Comparison of ENCODE assay signal across 1 cellular context in genomic region chr22:31079095-31079642, GRCh38.
TF ChIP-seq lines count a peak whose summit lies in the region.

No MANE protein-coding gene starts in this region.

TF ChIP-seq in HepG2, 621 proteins besides CTCF, POLR2A, EP300 and RAD21 (continued from another document and continues in another):
- TF ChIP-seq AHDC1 (CRISPR knock-in tag; IDR thresholded peaks at IDR 0.05; ENCODE audit: borderline replicate concordance) (no peak), IKZF5 (CRISPR knock-in tag; IDR thresholded peaks at IDR 0.05) (0 out of 2 replicates have a peak, but pooled peaks have one; percentile 65), ZNF577 (CRISPR knock-in tag; IDR thresholded peaks at IDR 0.05; ENCODE audit: borderline replicate concordance, low read depth) (no peak), ZNF460 (CRISPR knock-in tag; IDR thresholded peaks at IDR 0.05; ENCODE audit: borderline replicate concordance) (no peak), GABPB1 (CRISPR knock-in tag; IDR thresholded peaks at IDR 0.05) (no peak), MBNL3 (CRISPR knock-in tag; conservative IDR thresholded peaks at IDR 0.05) (no peak), ZMYM2 (CRISPR knock-in tag; IDR thresholded peaks at IDR 0.05) (peak; percentile 31; the same call in 1 of the 2 replicates), MAFK (conservative IDR thresholded peaks at IDR 0.05 in 1 of 2, IDR thresholded peaks at IDR 0.05 in 1 of 2; ENCODE audit: low read length in 2 of 2) (no peak), TFAP4 (IDR thresholded peaks at IDR 0.05; ENCODE audit: borderline replicate concordance, low read depth) (peak; percentile 90; the same call in 1 of the 2 replicates), SETDB1 (CRISPR knock-in tag; IDR thresholded peaks at IDR 0.05; ENCODE audit: borderline replicate concordance) (no peak), SMAD1 (CRISPR knock-in tag; IDR thresholded peaks at IDR 0.05; ENCODE audit: borderline replicate concordance, low read depth) (peak; percentile 81; the same call in 1 of the 2 replicates), FIP1L1 (IDR thresholded peaks at IDR 0.05; ENCODE audit: borderline replicate concordance, insufficient read depth, low read depth, low read length) (no peak), GPN1 (CRISPR knock-in tag; IDR thresholded peaks at IDR 0.05; ENCODE audit: borderline replicate concordance) (no peak), PREB (CRISPR knock-in tag; IDR thresholded peaks at IDR 0.05) (no peak), ZNF281 (CRISPR knock-in tag; IDR thresholded peaks at IDR 0.05; ENCODE audit: borderline replicate concordance) (peak; percentile 77; the same call in 1 of the 2 replicates), ZNF891 (CRISPR knock-in tag; IDR thresholded peaks at IDR 0.05) (no peak), MLX (CRISPR knock-in tag; IDR thresholded peaks at IDR 0.05) (no peak; the same call in 1 of the 2 replicates), RFX5 (IDR thresholded peaks at IDR 0.05; ENCODE audit: low read depth, low read length) (no peak), SOX5 (CRISPR knock-in tag; IDR thresholded peaks at IDR 0.05; ENCODE audit: borderline replicate concordance) (peak; percentile 73), MXI1 (IDR thresholded peaks at IDR 0.05; ENCODE audit: borderline replicate concordance, low read depth, low read length) (peak; percentile 20; the same call in 1 of the 3 replicates), ATF6 (CRISPR knock-in tag; conservative IDR thresholded peaks at IDR 0.05) (no peak), ZNF800 (CRISPR knock-in tag; IDR thresholded peaks at IDR 0.05) (no peak), RARA (CRISPR knock-in tag; IDR thresholded peaks at IDR 0.05) (peak; percentile 44), NFYB (CRISPR knock-in tag; IDR thresholded peaks at IDR 0.05) (peak; percentile 80), BATF2 (CRISPR knock-in tag; IDR thresholded peaks at IDR 0.05) (no peak), TBX3 (IDR thresholded peaks at IDR 0.05; ENCODE audit: borderline replicate concordance) (0 out of 2 replicates have a peak, but pooled peaks have one; percentile 16), ZNF644 (CRISPR knock-in tag; IDR thresholded peaks at IDR 0.05; ENCODE audit: low read depth) (no peak), SKIL (CRISPR knock-in tag; IDR thresholded peaks at IDR 0.05; ENCODE audit: borderline replicate concordance) (no peak), STAG1 (CRISPR knock-in tag; IDR thresholded peaks at IDR 0.05) (no peak), ETV6 (CRISPR knock-in tag; conservative IDR thresholded peaks at IDR 0.05) (no peak), ATF1 (CRISPR knock-in tag; IDR thresholded peaks at IDR 0.05) (no peak), KMT2A (CRISPR knock-in tag; IDR thresholded peaks at IDR 0.05) (no peak), ZNF616 (CRISPR knock-in tag; IDR thresholded peaks at IDR 0.05; ENCODE audit: low read depth) (no peak), ZNF484 (CRISPR knock-in tag; IDR thresholded peaks at IDR 0.05; ENCODE audit: borderline replicate concordance, low read depth) (no peak), LCORL (IDR thresholded peaks at IDR 0.05) (no peak), LCORL (CRISPR knock-in tag; IDR thresholded peaks at IDR 0.05) (peak; percentile 32; the same call in 1 of the 2 replicates)
